Comparison of ENCODE assay signal across 1 cellular context in the genomic region with DNA sequence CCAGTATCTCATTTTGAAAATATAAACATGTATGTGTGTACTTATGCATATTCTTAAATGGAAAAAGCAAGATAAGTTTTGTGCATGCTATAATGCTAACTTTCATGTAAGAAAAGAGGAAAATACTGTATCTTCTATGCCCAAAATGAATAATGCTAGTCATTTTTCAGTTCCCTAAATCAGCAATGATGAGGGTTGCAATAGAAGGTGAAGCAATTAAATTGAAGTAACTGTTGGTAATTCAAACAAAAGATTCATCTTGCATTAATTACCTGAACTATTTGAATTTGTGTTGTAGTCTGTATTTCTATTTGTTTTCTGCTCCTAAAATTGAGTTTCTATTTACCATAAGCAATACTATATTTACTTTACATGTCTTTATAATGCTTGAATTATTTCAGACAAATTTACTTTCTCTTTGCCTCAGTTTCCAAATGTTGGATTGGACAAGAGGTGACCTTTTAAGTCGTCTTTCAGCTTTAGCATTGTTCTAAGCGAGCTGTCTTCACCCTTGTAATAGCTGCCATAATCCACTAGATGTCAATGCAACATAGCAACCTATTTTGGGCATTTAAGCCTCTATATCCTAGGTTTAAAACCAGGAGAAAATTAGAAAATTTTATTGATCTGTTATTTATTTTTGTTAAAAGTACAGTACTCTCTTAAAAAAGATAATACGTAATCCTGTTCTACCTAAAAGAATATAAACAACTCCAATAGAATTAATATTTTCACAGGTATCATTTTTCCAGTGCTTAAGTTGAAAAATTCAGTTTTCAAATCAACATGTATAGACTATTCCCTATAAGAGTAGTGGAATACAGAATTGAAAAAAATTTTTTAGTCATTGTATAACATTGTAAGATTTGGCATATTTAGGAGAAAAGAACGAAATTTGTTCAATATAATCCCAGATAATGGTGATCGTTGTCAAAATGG.
A peak's percentile ranks its signal among the peaks of the same experiment; 100 is the strongest.
TF ChIP-seq lines count a peak whose summit lies in the region.

No MANE protein-coding gene starts in this region.

TF ChIP-seq in K562, 482 proteins besides CTCF, POLR2A, EP300 and RAD21 (continued from another document):
- TF ChIP-seq MNT (conservative IDR thresholded peaks at IDR 0.05) (0 out of 4 replicates have a peak, but pooled peaks of 1 of the 2 experiments have one; percentile 11), SMC3 (conservative IDR thresholded peaks at IDR 0.05; ENCODE audit: insufficient read depth, low read depth, low read length) (peak; percentile 68), ZC3H11A (IDR thresholded peaks at IDR 0.05; ENCODE audit: low read depth, low read length) (0 out of 2 replicates have a peak, but pooled peaks have one; percentile 21), VEZF1 (CRISPR knock-in tag; IDR thresholded peaks at IDR 0.05) (peak; percentile 13; the same call in 1 of the 2 replicates)
